ENCODE assay signal across 22 cellular contexts in the genomic region with DNA sequence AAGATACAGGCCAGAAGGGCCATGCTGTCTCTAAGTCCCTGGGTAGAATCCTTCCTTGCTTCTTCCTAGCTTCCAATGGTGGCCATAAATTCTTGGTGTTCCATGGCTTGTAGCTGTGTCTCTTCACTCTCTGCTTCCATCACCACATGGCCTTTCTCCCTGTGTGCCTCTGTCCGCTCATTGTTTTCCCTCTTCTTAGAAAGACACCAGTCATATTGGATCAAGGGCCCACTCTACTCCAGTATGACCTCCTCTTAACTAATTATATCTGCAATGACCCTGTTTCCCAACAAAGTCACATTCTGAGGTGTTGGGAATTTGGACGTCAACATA. TPM values are rescaled to one million over a fixed set of nuclear protein-coding genes. Genes with fewer than 3 reads are reported as not detected.
"Had no signal": no experiment of that assay in that cellular context is flagged by ENCODE, and none has a peak within 500 bp of the region (broad histone marks: within the 10 kb centered on the region; RNA-seq: fewer than 3 reads in every experiment).

No MANE protein-coding gene starts in this region.

- H2AFZ ChIP-seq: hepatocyte had no signal

- H3K9me3 ChIP-seq: left ventricle myocardium inferior, psoas muscle, right lobe of liver, spleen, tibial artery, upper lobe of left lung, uterus had no signal

- H3K36me3 ChIP-seq: left ventricle myocardium inferior, right lobe of liver, spleen, tibial artery, upper lobe of left lung, uterus had no signal

- H3K4me2 ChIP-seq: hepatocyte had no signal

- ATAC-seq: stimulated activated memory B cell treated with anti-CD40 and anti-IgM and Interleukin-4, amounts not matched to agents 10 μg/mL and 1 μg/mL and 100 μg/mL, for 72 hours had no signal

- H3K4me3 ChIP-seq: hepatocyte, left ventricle myocardium inferior, lung, psoas muscle, right lobe of liver, spleen, tibial artery, upper lobe of left lung, uterus had no signal

- H3K27ac ChIP-seq: hepatocyte, left ventricle myocardium inferior, psoas muscle, right lobe of liver, tibial artery, upper lobe of left lung, uterus had no signal

- H3K27me3 ChIP-seq: hepatocyte, right lobe of liver, spleen, tibial artery, upper lobe of left lung, uterus had no signal

- H3K79me2 ChIP-seq: hepatocyte had no signal

- DNase-seq: effector CD4-positive, alpha-beta T cell; endodermal cell; foreskin melanocyte; head of caudate nucleus; kidney; left cardiac atrium; left ventricle myocardium inferior; naive thymus-derived CD4-positive, alpha-beta T cell; nephron progenitor cell; psoas muscle; retina; right lobe of liver; spleen; stimulated activated CD4-positive, alpha-beta T cell treated with anti-CD3 and anti-CD28 coated beads, Interleukin-15, amount 100 ng/mL, for 24 hours; stimulated activated CD4-positive, alpha-beta T cell treated with anti-CD3 and anti-CD28 coated beads, Interleukin-1b, Interleukin-23, amount 100 ng/mL, for 48 hours; stimulated activated CD4-positive, alpha-beta T cell treated with anti-CD3 and anti-CD28 coated beads, Interleukin-4, amount 100 ng/mL, for 24 hours; tibial artery; upper lobe of left lung; uterus had no signal

- H3K4me1 ChIP-seq: right lobe of liver, uterus had no signal

RNA-seq across cellular contexts. Expression of a gene that starts 7.6 kb away (rescaled TPM):
- total RNA-seq: hepatocyte had no signal
